In the genomic region with DNA sequence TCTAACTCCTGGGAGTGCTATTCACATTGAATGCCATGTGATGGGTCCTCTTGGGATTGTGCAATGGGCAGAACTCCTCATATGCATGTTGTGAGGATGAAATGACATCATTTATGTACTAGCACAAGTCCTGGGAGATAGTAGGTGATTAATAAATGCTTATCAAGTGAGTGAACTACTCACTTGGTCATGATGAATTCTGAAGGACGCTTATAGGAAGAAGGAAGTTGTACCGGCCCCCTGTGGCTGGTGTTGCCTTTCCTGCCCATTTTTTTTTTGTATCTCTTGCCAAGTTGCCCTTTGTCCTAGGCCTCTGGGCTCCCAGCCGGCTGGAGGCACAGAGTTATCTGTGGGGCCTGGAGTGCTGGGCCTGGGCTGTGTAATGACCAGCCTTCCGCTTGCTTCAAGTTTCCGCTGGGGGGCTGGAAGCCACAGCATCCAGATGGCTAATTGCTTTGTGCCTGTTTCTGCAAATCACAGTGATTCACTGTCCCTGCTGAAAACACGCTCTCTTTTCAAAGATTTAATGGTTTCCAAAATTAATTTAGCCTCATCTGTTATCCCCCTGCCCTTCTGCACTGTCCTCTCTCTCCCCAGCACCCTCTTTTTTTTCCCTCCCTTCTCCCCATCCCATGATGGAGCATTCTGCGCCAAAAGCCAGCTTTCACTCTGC, we compare ENCODE assay signal across 10 cellular contexts. TPM values are rescaled to one million over a fixed set of nuclear protein-coding genes. Genes with fewer than 3 reads are reported as not detected.
DNase-seq lines count a peak whose midpoint lies in the region; FAIRE-seq and TF ChIP-seq lines count a peak whose summit lies in the region.
"Had no signal": no experiment of that assay in that cellular context is flagged by ENCODE, and none has a peak within 500 bp of the region (broad histone marks: within the 10 kb centered on the region; RNA-seq: fewer than 3 reads in every experiment).

No MANE protein-coding gene starts in this region.

- H2AFZ ChIP-seq in keratinocyte (ENCODE audit: control insufficient read depth, low read length), result no peak overlapping the region

- H3K4me3 ChIP-seq in astrocyte of the cerebellum (ENCODE audit: low read depth, low read length), result no peak overlapping the region
- H3K4me3 ChIP-seq in keratinocyte (ENCODE audit: control insufficient read depth in 2 of 3, extremely low read depth in 1 of 3, insufficient read depth in 2 of 3, low read depth in 1 of 3, low read length in 3 of 3), result no peak overlapping the region
- H3K4me3 ChIP-seq in suprapubic skin, result no peak overlapping the region

- dilution Hi-C loops in keratinocyte (cut with MboI; ENCODE audit: extremely low pct_ligation_motif_present, low sequenced_read_pairs), result no loop called here

- no peak for TF ChIP-seq POLR2A in suprapubic skin (IDR thresholded peaks at IDR 0.05)

- H3K79me2 ChIP-seq in keratinocyte (ENCODE audit: control insufficient read depth, insufficient read depth, low read length), result no peaks in the 10 kb centered on the region

- no peaks in the 10 kb centered on the region for H3K36me3 Mint-ChIP-seq in activated CD4-positive, alpha-beta T cell treated with anti-CD3 and anti-CD28 coated beads, Interleukin-2, amount 10 ng/mL, durations not matched to agents 24 days and 14 days (ENCODE audit: low read depth)
- H3K36me3 Mint-ChIP-seq: mesothelial cell of epicardium had no signal

- peaks cover 18% of the 10 kb centered on the region for H3K4me1 Mint-ChIP-seq in activated CD4-positive, alpha-beta T cell treated with anti-CD3 and anti-CD28 coated beads, Interleukin-2, amount 10 ng/mL, durations not matched to agents 24 days and 14 days

- H3K4me1 ChIP-seq in keratinocyte (ENCODE audit: control insufficient read depth, extremely low read depth, insufficient read depth, low read length) (peaks cover 28% of the 10 kb centered on the region), suprapubic skin (peaks cover 21% of the 10 kb centered on the region)

- intact Hi-C loops in activated CD4-positive, alpha-beta T cell treated with anti-CD3 and anti-CD28 coated beads, Interleukin-2, amount 10 ng/mL, durations not matched to agents 24 days and 14 days (cut with micrococcal nuclease), result no loop called here

- 80% methylated on average over 7 of the region's 7 CpGs for WGBS in suprapubic skin

- no peak for TF ChIP-seq EP300 in suprapubic skin (IDR thresholded peaks at IDR 0.05)

- peaks cover 3% of the 10 kb centered on the region for H3K27me3 Mint-ChIP-seq in activated CD4-positive, alpha-beta T cell treated with anti-CD3 and anti-CD28 coated beads, Interleukin-2, amount 10 ng/mL, durations not matched to agents 24 days and 14 days

- DNase-seq in HuH-7 (ENCODE audit: low spot score), result peak; percentile 76
- DNase-seq in astrocyte of the cerebellum (ENCODE audit: low read depth), result no peak
- DNase-seq in keratinocyte (ENCODE audit: low read depth, low spot score), result peak; percentile 81
- no peak for DNase-seq in suprapubic skin (ENCODE audit: low spot score in 2 of 2)
- DNase-seq in dedifferentiated amniotic fluid mesenchymal stem cell (ENCODE audit: extremely low spot score), result no peak
- no peak for DNase-seq in NK-92 treated with Interleukin-12 subunit alpha and Interleukin-12 subunit beta, amount 100 ng/mL, for 24 hours (lab: John Stamatoyannopoulos, UW)
- no peak for DNase-seq in effector CD8-positive, alpha-beta T cell (lab: John Stamatoyannopoulos, UW)
- no peak for DNase-seq in activated CD4-positive, alpha-beta T cell treated with anti-CD3 and anti-CD28 coated beads, Interleukin-2, amount 10 ng/mL, durations not matched to agents 24 days and 14 days
- DNase-seq: activated CD4-positive, alpha-beta T cell treated with anti-CD3 and anti-CD28 coated beads, Interleukin-2, amount 50 U/mL, for 48 hours had no signal

- H3K27ac ChIP-seq in keratinocyte (ENCODE audit: control insufficient read depth, insufficient read depth, low read length), result peak overlapping the region; percentile 56
- H3K27ac ChIP-seq in suprapubic skin, result peak overlapping the region; percentile 15

- no peak overlapping the region for H3K4me3 Mint-ChIP-seq in activated CD4-positive, alpha-beta T cell treated with anti-CD3 and anti-CD28 coated beads, Interleukin-2, amount 10 ng/mL, durations not matched to agents 24 days and 14 days
- H3K4me3 Mint-ChIP-seq: mesothelial cell of epicardium had no signal

- H3K9ac ChIP-seq in keratinocyte (ENCODE audit: control insufficient read depth, extremely low read depth, insufficient read depth, low read length), result no peak overlapping the region

- FAIRE-seq in keratinocyte (lab: Jason Lieb, UNC), result no peak

- H3K27ac Mint-ChIP-seq in activated CD4-positive, alpha-beta T cell treated with anti-CD3 and anti-CD28 coated beads, Interleukin-2, amount 10 ng/mL, durations not matched to agents 24 days and 14 days, result no peak overlapping the region
- H3K27ac Mint-ChIP-seq: mesothelial cell of epicardium had no signal

- H3K4me2 ChIP-seq in keratinocyte (ENCODE audit: control insufficient read depth, extremely low read depth, insufficient read depth, low read depth, low read length), result no peak overlapping the region

- in situ Hi-C loops in astrocyte of the cerebellum (cut with HindIII; ENCODE audit: low sequenced_read_pairs), result no loop called here

- H3K9me1 ChIP-seq in keratinocyte (ENCODE audit: control insufficient read depth, extremely low read depth, insufficient read depth, low read length), result no peaks in the 10 kb centered on the region

- TF ChIP-seq CTCF in astrocyte of the cerebellum (IDR thresholded peaks at IDR 0.05; ENCODE audit: low read depth, low read length, missing control alignments) (peak; percentile 10), keratinocyte (optimal IDR thresholded peaks at IDR 0.05 in 1 of 3, IDR thresholded peaks at IDR 0.05 in 1 of 3, conservative IDR thresholded peaks at IDR 0.05 in 1 of 3; ENCODE audit: extremely low read depth in 1 of 3, insufficient read depth in 2 of 3, low read length in 3 of 3) (peak in 1 of 3 experiments; percentile 22), suprapubic skin (IDR thresholded peaks at IDR 0.05) (no peak)

- H3K36me3 ChIP-seq in keratinocyte (ENCODE audit: control insufficient read depth in 2 of 2, extremely low read depth in 1 of 2, insufficient read depth in 2 of 2, low read length in 2 of 2) (no peaks in the 10 kb centered on the region), suprapubic skin (no peaks in the 10 kb centered on the region)

- no peaks in the 10 kb centered on the region for H4K20me1 ChIP-seq in keratinocyte (ENCODE audit: control insufficient read depth, extremely low read depth, insufficient read depth, low read length)

- H3K27me3 ChIP-seq in keratinocyte (ENCODE audit: control insufficient read depth, extremely low read depth, insufficient read depth, low read length) (no peaks in the 10 kb centered on the region), suprapubic skin (no peaks in the 10 kb centered on the region)

- no peaks in the 10 kb centered on the region for H3K9me3 Mint-ChIP-seq in activated CD4-positive, alpha-beta T cell treated with anti-CD3 and anti-CD28 coated beads, Interleukin-2, amount 10 ng/mL, durations not matched to agents 24 days and 14 days

- H3K9me3 ChIP-seq in keratinocyte (ENCODE audit: control insufficient read depth, low read depth, low read length) (no peaks in the 10 kb centered on the region), suprapubic skin (no peaks in the 10 kb centered on the region)

RNA-seq across cellular contexts. Expression of gene MRPL33, which starts 33.7 kb away (rescaled TPM):
- 51.9 to 110 TPM (median 94.4 TPM) in 3 replicates for polyA plus RNA-seq in keratinocyte
- 184 TPM for polyA plus RNA-seq in keratinocyte (2011; ENCODE audit: low read depth)
- polyA plus RNA-seq in keratinocyte (2011; cell fraction: cytosol; rRNA removed), result 99.0 and 109 TPM in 2 replicates
- polyA plus RNA-seq in keratinocyte (2011; cell fraction: nucleus; rRNA removed), result 27.6 and 50.4 TPM in 2 replicates
- polyA plus RNA-seq in keratinocyte (2012; ENCODE audit: low replicate concordance), result 87.9 and 140 TPM in 2 replicates
- polyA minus RNA-seq in keratinocyte, result 0.82 to 7.8 TPM (median 2.7 TPM) in 3 replicates
- polyA minus RNA-seq in keratinocyte (2011; cell fraction: cytosol; rRNA and poly(A)+ RNA removed), result 10.9 TPM
- 9.3 and 11.8 TPM in 2 replicates for polyA minus RNA-seq in keratinocyte (2011; cell fraction: nucleus; rRNA and poly(A)+ RNA removed)
- total RNA-seq in suprapubic skin, result 10 to 100 TPM; 30.7 to 82.2 (median 56.3) TPM
- total RNA-seq in activated CD4-positive, alpha-beta T cell treated with anti-CD3 and anti-CD28 coated beads, Interleukin-2, amount 10 ng/mL, durations not matched to agents 24 days and 14 days, result 59.0 and 59.6 TPM in 2 replicates

Comparison
In these comparisons a context has a peak if more than half of its experiments do, and no peak if none do; other contexts are left out.
1. DNase-seq: peak in HuH-7 (single experiment) and keratinocyte (single experiment); none in astrocyte of the cerebellum (single experiment), suprapubic skin (0 of 2), dedifferentiated amniotic fluid mesenchymal stem cell (single experiment), NK-92 treated with Interleukin-12 subunit alpha and Interleukin-12 subunit beta, amount 100 ng/mL, for 24 hours (single experiment), effector CD8-positive, alpha-beta T cell (single experiment) and activated CD4-positive, alpha-beta T cell treated with anti-CD3 and anti-CD28 coated beads, Interleukin-2, amount 10 ng/mL, durations not matched to agents 24 days and 14 days (single experiment).